Comparison of ENCODE assay signal across 15 cellular contexts in genomic region chr3:117131259-117131658, GRCh38.
"Had no signal": no experiment of that assay in that cellular context is flagged by ENCODE, and none has a peak within 500 bp of the region (broad histone marks: within the 10 kb centered on the region; RNA-seq: fewer than 3 reads in every experiment).

No MANE protein-coding gene starts in this region.

- DNase-seq: activated CD4-positive, alpha-beta T cell treated with anti-CD3 and anti-CD28 coated beads, Interleukin-2, amount 10 ng/mL, durations not matched to agents 7 days and 5 days; activated CD8-positive, alpha-beta memory T cell treated with anti-CD3 and anti-CD28 coated beads, Interleukin-2, amount 50 U/mL, for 48 hours; activated gamma-delta T cell treated with Interleukin-2 at 50 U/mL for 16 hours; body of pancreas; central memory CD4-positive, alpha-beta T cell; midbrain; naive B cell; right lobe of liver; stimulated activated CD4-positive, alpha-beta T cell treated with anti-CD3 and anti-CD28 coated beads, Interleukin-12 subunit alpha, Interleukin-12 subunit beta, amount 100 ng/mL, for 4 hours; stimulated activated CD4-positive, alpha-beta T cell treated with anti-CD3 and anti-CD28 coated beads, Interleukin-2, amount 100 ng/mL, for 24 hours; tibial artery had no signal

- H3K4me1 ChIP-seq: body of pancreas, tibial artery had no signal

- H3K4me3 ChIP-seq: body of pancreas, coronary artery, right lobe of liver, tibial artery had no signal

- H3K36me3 ChIP-seq: neutrophil, right lobe of liver, tibial artery had no signal

- H3K27me3 ChIP-seq: body of pancreas, neutrophil, right lobe of liver, tibial artery had no signal

- H3K9me3 ChIP-seq: body of pancreas, neutrophil, right lobe of liver, tibial artery had no signal

- H3K27ac ChIP-seq: body of pancreas, coronary artery, neutrophil, right lobe of liver, tibial artery had no signal

- ATAC-seq: body of pancreas; esophagus mucosa; right lobe of liver; stimulated activated effector memory CD8-positive, alpha-beta T cell treated with anti-CD3 and anti-CD28 coated beads, Interleukin-12 subunit alpha, Interleukin-12 subunit beta, amount 100 ng/mL, for 72 hours had no signal
